2 cellular contexts compared by ENCODE assay signal in the genomic region with DNA sequence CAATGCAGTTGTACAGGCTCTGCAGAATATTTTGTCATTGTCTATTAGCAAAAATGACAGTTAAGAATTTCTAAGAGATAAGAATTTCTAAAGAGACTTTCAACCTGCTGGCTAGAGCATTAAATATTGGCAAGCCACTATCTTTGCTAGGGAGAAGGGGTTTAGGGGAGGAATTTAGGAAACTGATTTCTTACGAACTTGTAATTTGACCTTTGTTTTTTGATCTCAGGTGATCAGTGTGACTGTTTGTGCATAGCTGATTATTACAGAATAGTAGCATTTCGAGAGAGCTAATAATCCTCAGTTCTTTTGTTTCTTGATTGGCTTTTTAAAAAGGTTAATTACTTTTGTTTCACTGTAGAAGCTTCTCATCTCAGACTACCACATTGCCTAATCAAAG.
TF ChIP-seq lines count a peak whose summit lies in the region.

No MANE protein-coding gene starts in this region.

TF ChIP-seq in IMR-90, 13 proteins besides CTCF, POLR2A, EP300 and RAD21:
- no peak for TF ChIP-seq BHLHE40 (IDR thresholded peaks at IDR 0.05; ENCODE audit: low read depth, low read length)
- TF ChIP-seq SMC3 (IDR thresholded peaks at IDR 0.05; ENCODE audit: low read depth, low read length), result no peak
- TF ChIP-seq RFX5 (IDR thresholded peaks at IDR 0.05; ENCODE audit: low read depth, low read length), result no peak
- TF ChIP-seq MXI1 (IDR thresholded peaks at IDR 0.05; ENCODE audit: borderline replicate concordance, low read depth, low read length), result no peak
- no peak for TF ChIP-seq NFE2L2 (IDR thresholded peaks at IDR 0.05; ENCODE audit: low read depth, low read length)
- TF ChIP-seq MAZ (IDR thresholded peaks at IDR 0.05; ENCODE audit: borderline replicate concordance, low read depth, low read length), result no peak

TF ChIP-seq in SK-N-SH treated with all-trans-retinoic acid at 6 μM for 48 hours, 23 proteins besides CTCF, POLR2A, EP300 and RAD21:
- TF ChIP-seq SNAI2 (CRISPR knock-in tag; IDR thresholded peaks at IDR 0.05), result no peak
- TF ChIP-seq TOX (CRISPR knock-in tag; IDR thresholded peaks at IDR 0.05; ENCODE audit: borderline replicate concordance), result no peak
- TF ChIP-seq ISL1 (CRISPR knock-in tag; IDR thresholded peaks at IDR 0.05), result peak; percentile 45
- TF ChIP-seq GLIS3 (CRISPR knock-in tag; IDR thresholded peaks at IDR 0.05), result no peak
TF ChIP-seq in SK-N-SH treated with all-trans-retinoic acid at 6 μM for 48 hours: peak in this region for 1.
